Comparison of ENCODE assay signal across 1 cellular context in the genomic region with DNA sequence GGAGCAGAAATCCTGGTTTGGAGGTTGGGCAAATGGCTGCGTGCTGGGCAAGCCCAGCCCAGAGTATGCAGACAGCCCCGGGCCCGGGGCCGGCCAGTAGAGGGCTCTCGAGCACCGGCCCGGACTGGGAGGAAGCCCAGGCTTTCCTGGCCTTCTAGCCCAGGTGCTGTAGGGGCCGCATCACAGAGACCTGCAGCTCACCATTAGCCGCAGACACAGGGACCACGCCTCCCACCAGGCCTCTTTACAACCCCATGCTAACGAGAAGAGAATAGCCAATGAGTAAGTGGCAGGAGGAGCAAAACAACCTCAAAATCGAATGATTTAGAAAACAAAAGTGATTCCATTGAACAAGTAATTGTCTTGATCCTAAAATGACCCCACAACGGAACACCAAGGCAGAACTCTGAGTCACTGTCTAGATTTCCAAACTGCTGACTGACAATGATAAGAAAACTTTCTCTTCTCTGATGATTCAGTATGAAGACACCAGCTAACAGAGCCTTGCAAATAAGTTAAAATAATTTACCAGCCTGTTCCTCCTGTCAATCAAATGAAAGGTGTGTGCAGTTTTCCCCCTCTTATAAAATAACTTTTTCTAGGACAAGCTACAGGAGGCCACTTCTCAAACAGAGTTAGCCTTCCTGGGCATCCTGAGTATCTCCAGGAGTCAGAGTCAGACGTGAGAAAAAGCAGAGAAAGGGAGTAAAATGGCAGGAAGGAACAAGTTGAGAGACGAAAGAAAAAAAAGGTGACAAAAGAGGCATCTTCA.
A peak's percentile ranks its signal among the peaks of the same experiment; 100 is the strongest.
TF ChIP-seq lines count a peak whose summit lies in the region.

No MANE protein-coding gene starts in this region.

TF ChIP-seq in HepG2, 621 proteins besides CTCF, POLR2A, EP300 and RAD21 (continued from another document and continues in another):
- TF ChIP-seq AFF4 (CRISPR knock-in tag; IDR thresholded peaks at IDR 0.05) (no peak), IKZF4 (CRISPR knock-in tag; IDR thresholded peaks at IDR 0.05; ENCODE audit: borderline replicate concordance, low read depth, not compliant biosample characterization) (no peak), KAT8 (CRISPR knock-in tag; IDR thresholded peaks at IDR 0.05) (0 out of 2 replicates have a peak, but pooled peaks have one; percentile 25), SNAPC4 (CRISPR knock-in tag; IDR thresholded peaks at IDR 0.05) (0 out of 2 replicates have a peak, but pooled peaks have one; percentile 27), XBP1 (CRISPR knock-in tag; IDR thresholded peaks at IDR 0.05) (no peak), ZNF431 (CRISPR knock-in tag; IDR thresholded peaks at IDR 0.05; ENCODE audit: borderline replicate concordance, low read depth) (no peak), ZFYVE20 (CRISPR knock-in tag; IDR thresholded peaks at IDR 0.05; ENCODE audit: borderline replicate concordance, low read depth) (no peak), KDM3A (CRISPR knock-in tag; IDR thresholded peaks at IDR 0.05; ENCODE audit: low read depth) (no peak), ZNF17 (CRISPR knock-in tag; IDR thresholded peaks at IDR 0.05) (no peak), ZBTB39 (CRISPR knock-in tag; IDR thresholded peaks at IDR 0.05) (0 out of 2 replicates have a peak, but pooled peaks have one; percentile 37), SMYD3 (CRISPR knock-in tag; IDR thresholded peaks at IDR 0.05) (no peak), DZIP1 (CRISPR knock-in tag; IDR thresholded peaks at IDR 0.05) (no peak), TBP (CRISPR knock-in tag; IDR thresholded peaks at IDR 0.05) (no peak), ZNF354B (CRISPR knock-in tag; IDR thresholded peaks at IDR 0.05) (no peak), ELK4 (CRISPR knock-in tag; IDR thresholded peaks at IDR 0.05; ENCODE audit: borderline replicate concordance) (no peak), NR1H2 (CRISPR knock-in tag; IDR thresholded peaks at IDR 0.05; ENCODE audit: borderline replicate concordance, low read depth) (no peak), ZNF263 (CRISPR knock-in tag; IDR thresholded peaks at IDR 0.05) (no peak)
- TF ChIP-seq, protein P1, sequence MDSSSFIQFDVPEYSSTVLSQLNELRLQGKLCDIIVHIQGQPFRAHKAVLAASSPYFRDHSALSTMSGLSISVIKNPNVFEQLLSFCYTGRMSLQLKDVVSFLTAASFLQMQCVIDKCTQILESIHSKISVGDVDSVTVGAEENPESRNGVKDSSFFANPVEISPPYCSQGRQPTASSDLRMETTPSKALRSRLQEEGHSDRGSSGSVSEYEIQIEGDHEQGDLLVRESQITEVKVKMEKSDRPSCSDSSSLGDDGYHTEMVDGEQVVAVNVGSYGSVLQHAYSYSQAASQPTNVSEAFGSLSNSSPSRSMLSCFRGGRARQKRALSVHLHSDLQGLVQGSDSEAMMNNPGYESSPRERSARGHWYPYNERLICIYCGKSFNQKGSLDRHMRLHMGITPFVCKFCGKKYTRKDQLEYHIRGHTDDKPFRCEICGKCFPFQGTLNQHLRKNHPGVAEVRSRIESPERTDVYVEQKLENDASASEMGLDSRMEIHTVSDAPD (CRISPR knock-in tag; IDR thresholded peaks at IDR 0.05) = no peak
- TF ChIP-seq, protein P2, sequence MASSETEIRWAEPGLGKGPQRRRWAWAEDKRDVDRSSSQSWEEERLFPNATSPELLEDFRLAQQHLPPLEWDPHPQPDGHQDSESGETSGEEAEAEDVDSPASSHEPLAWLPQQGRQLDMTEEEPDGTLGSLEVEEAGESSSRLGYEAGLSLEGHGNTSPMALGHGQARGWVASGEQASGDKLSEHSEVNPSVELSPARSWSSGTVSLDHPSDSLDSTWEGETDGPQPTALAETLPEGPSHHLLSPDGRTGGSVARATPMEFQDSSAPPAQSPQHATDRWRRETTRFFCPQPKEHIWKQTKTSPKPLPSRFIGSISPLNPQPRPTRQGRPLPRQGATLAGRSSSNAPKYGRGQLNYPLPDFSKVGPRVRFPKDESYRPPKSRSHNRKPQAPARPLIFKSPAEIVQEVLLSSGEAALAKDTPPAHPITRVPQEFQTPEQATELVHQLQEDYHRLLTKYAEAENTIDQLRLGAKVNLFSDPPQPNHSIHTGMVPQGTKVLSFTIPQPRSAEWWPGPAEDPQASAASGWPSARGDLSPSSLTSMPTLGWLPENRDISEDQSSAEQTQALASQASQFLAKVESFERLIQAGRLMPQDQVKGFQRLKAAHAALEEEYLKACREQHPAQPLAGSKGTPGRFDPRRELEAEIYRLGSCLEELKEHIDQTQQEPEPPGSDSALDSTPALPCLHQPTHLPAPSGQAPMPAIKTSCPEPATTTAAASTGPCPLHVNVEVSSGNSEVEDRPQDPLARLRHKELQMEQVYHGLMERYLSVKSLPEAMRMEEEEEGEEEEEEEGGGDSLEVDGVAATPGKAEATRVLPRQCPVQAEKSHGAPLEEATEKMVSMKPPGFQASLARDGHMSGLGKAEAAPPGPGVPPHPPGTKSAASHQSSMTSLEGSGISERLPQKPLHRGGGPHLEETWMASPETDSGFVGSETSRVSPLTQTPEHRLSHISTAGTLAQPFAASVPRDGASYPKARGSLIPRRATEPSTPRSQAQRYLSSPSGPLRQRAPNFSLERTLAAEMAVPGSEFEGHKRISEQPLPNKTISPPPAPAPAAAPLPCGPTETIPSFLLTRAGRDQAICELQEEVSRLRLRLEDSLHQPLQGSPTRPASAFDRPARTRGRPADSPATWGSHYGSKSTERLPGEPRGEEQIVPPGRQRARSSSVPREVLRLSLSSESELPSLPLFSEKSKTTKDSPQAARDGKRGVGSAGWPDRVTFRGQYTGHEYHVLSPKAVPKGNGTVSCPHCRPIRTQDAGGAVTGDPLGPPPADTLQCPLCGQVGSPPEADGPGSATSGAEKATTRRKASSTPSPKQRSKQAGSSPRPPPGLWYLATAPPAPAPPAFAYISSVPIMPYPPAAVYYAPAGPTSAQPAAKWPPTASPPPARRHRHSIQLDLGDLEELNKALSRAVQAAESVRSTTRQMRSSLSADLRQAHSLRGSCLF (CRISPR knock-in tag; IDR thresholded peaks at IDR 0.05; ENCODE audit: borderline replicate concordance) = no peak
